Comparison of ENCODE assay signal across 17 cellular contexts in the genomic region with DNA sequence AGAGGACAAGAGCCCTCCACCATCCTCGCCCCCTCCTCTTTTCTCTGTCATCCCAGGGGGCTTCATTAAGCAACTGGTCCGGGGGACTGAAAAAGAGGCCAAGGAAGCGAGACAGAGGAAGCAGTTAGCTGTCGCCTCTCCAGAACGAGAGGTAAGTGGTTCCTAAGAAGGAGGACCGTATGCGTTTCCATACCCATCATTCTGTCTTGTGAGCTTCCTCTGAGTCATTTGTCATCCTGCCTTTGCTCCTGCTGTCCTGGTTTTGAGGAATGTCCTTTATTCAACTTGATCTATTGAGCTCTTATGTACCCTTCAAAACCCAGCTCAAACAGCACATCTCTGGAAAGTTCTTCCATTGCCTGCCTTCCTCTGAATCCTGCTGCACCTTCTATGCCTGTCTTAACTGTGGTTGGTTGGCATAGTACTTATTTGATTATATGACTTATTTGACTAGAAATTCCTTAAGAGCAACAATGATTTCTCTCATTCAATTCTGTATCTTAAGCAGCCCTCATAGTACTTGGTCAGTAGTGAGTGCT. TPM values are rescaled to one million over a fixed set of nuclear protein-coding genes. Genes with fewer than 3 reads are reported as not detected.
"Had no signal": no experiment of that assay in that cellular context is flagged by ENCODE, and none has a peak within 500 bp of the region (broad histone marks: within the 10 kb centered on the region; RNA-seq: fewer than 3 reads in every experiment).

No MANE protein-coding gene starts in this region.

- H3K36me3 ChIP-seq: ovary, stomach, uterus had no signal

- H3K27ac ChIP-seq: ascending aorta, ovary, stomach, uterus had no signal

- ATAC-seq: activated CD4-positive, CD25-positive, alpha-beta regulatory T cell treated with anti-CD3 and anti-CD28 coated beads, Interleukin-2, amount 50 U/mL, for 24 hours had no signal

- H3K27me3 ChIP-seq: ascending aorta, ovary, uterus had no signal

- H3K4me3 ChIP-seq: ascending aorta, ovary, stomach, uterus had no signal

- FAIRE-seq: small intestine had no signal

- H3K4me1 ChIP-seq: stomach, uterus had no signal

- H3K4me1 Mint-ChIP-seq: neural crest cell had no signal

- H3K4me3 Mint-ChIP-seq: activated CD4-positive, alpha-beta memory T cell treated with anti-CD3 and anti-CD28 coated beads for 36 hours; neural crest cell had no signal

- DNase-seq: activated CD4-positive, alpha-beta memory T cell treated with anti-CD3 and anti-CD28 coated beads for 36 hours; activated gamma-delta T cell treated with Interleukin-2 at 50 U/mL for 16 hours; activated T-cell treated with anti-CD3 and anti-CD28 coated beads, Interleukin-2, amount 50 U/mL, for 48 hours; central memory CD4-positive, alpha-beta T cell; cortex of kidney; effector memory CD4-positive, alpha-beta T cell; glutamatergic neuron; left ventricle myocardium superior; mesendoderm; ovary; small intestine; stomach; uterus had no signal

- H3K27ac Mint-ChIP-seq: activated CD4-positive, alpha-beta memory T cell treated with anti-CD3 and anti-CD28 coated beads for 36 hours had no signal

- H3K9me3 ChIP-seq: uterus had no signal

RNA-seq across cellular contexts. Expression of a gene that starts 21.3 kb away (rescaled TPM):
- total RNA-seq: epithelial cell of proximal tubule, neural crest cell had no signal
